Comparison of ENCODE assay signal across 36 cellular contexts in genomic region chr1:227363825-227364224, GRCh38.
"Had no signal": no experiment of that assay in that cellular context is flagged by ENCODE, and none has a peak within 500 bp of the region (broad histone marks: within the 10 kb centered on the region; RNA-seq: fewer than 3 reads in every experiment).

No MANE protein-coding gene starts in this region.

- H3K27me3 ChIP-seq: MG63 had no signal

- H3K4me3 ChIP-seq: MG63 had no signal

- H3K9me3 ChIP-seq: MG63 had no signal

- H3K36me3 ChIP-seq: MG63 had no signal

- DNase-seq: Kasumi-1, MG63, MM.1S, MV-4-11, NCI-H1048, NCI-H1092, NCI-H1092 treated with DMSO at 0.1 percent for 48 hours, NCI-H1105, NCI-H1105 treated with DMSO at 0.1 percent for 48 hours, NCI-H1417, NCI-H1417 treated with DMSO at 0.1 percent for 48 hours, NCI-H1436, NCI-H1436 treated with DMSO at 0.1 percent for 48 hours, NCI-H146, NCI-H1694, NCI-H1694 treated with DMSO at 0.1 percent for 48 hours, NCI-H187, NCI-H187 treated with DMSO at 0.1 percent for 48 hours, NCI-H1930, NCI-H2029, NCI-H2029 treated with DMSO at 0.1 percent for 48 hours, NCI-H2081, NCI-H2081 treated with DMSO at 0.1 percent for 48 hours, NCI-H2107, NCI-H2171, NCI-H2171 treated with DMSO at 0.1 percent for 48 hours, NCI-H2227 treated with DMSO at 0.1 percent for 48 hours, NCI-H226, NCI-H345, NCI-H446, NCI-H446 treated with DMSO at 0.1 percent for 48 hours, NCI-H510A, NCI-H510A treated with DMSO at 0.1 percent for 48 hours, NCI-H524, NCI-H524 treated with DMSO at 0.1 percent for 48 hours, NCI-H526 had no signal
